Comparison of ENCODE assay signal across 22 cellular contexts in the genomic region with DNA sequence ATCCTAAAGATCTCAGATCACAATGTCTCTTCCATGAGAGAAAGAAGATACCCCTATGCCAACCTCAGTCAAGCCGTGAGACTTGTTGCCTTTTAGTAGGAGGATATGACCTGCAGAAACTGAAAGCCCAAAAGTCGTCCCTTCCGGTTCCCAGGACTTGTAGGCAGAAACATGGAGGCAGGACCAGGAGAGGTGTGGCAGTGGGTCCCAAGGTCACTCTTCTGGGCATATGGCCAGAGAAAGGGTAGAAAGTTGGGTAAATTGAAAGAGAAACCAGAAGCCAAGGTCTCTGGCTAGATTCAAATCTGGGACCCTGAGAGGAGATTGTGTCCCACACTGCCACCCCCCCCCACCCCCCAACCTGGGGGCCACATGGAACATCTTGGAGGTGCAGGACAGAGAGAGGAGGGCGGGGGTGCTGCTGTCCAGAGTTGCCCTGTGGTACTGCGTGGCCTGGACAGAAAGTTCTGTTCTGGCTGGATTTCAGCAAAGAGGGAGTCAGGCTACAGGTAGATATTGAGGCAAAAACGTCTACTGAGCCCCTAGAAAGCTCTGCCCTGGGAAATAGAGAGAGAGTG. TPM values are rescaled to one million over a fixed set of nuclear protein-coding genes. Genes with fewer than 3 reads are reported as not detected.
"Had no signal": no experiment of that assay in that cellular context is flagged by ENCODE, and none has a peak within 500 bp of the region (broad histone marks: within the 10 kb centered on the region; RNA-seq: fewer than 3 reads in every experiment).

No MANE protein-coding gene starts in this region.

- H3K4me3 ChIP-seq: heart right ventricle, suprapubic skin, upper lobe of left lung had no signal

- H3K36me3 Mint-ChIP-seq: activated naive CD8-positive, alpha-beta T cell treated with anti-CD3 and anti-CD28 coated beads, Interleukin-2, amount 10 ng/mL, durations not matched to agents 7 days and 5 days; naive thymus-derived CD8-positive, alpha-beta T cell had no signal

- H3K27me3 Mint-ChIP-seq: activated CD4-positive, alpha-beta T cell treated with anti-CD3 and anti-CD28 coated beads, Interleukin-2, amount 10 ng/mL, durations not matched to agents 24 days and 14 days; activated naive CD8-positive, alpha-beta T cell treated with anti-CD3 and anti-CD28 coated beads, Interleukin-2, amount 10 ng/mL, durations not matched to agents 7 days and 5 days; naive thymus-derived CD8-positive, alpha-beta T cell had no signal

- FAIRE-seq: frontal cortex had no signal

- H3K9me3 ChIP-seq: heart right ventricle, suprapubic skin, upper lobe of left lung had no signal

- H3K36me3 ChIP-seq: heart right ventricle, suprapubic skin, upper lobe of left lung had no signal

- H3K9me3 Mint-ChIP-seq: activated CD4-positive, alpha-beta T cell treated with anti-CD3 and anti-CD28 coated beads, Interleukin-2, amount 10 ng/mL, durations not matched to agents 24 days and 14 days; activated naive CD8-positive, alpha-beta T cell treated with anti-CD3 and anti-CD28 coated beads, Interleukin-2, amount 10 ng/mL, durations not matched to agents 7 days and 5 days; naive thymus-derived CD8-positive, alpha-beta T cell; T-helper 2 cell treated with Interferon-gamma antibody and Interleukin-4, amounts not matched to agents 5 μg/mL and 100 μg/mL, for 36 hours had no signal

- H3K27ac ChIP-seq: heart right ventricle, suprapubic skin, upper lobe of left lung had no signal

- DNase-seq: activated CD4-positive, alpha-beta T cell treated with anti-CD3 and anti-CD28 coated beads, Interleukin-2, amount 10 ng/mL, durations not matched to agents 24 days and 14 days; activated CD4-positive, CD25-positive, alpha-beta regulatory T cell; activated naive CD4-positive, alpha-beta T cell; activated naive CD8-positive, alpha-beta T cell treated with anti-CD3 and anti-CD28 coated beads, Interleukin-2, amount 10 ng/mL, durations not matched to agents 7 days and 5 days; anterior cingulate cortex; cerebellar nuclear complex; dermis blood vessel endothelial cell; endodermal cell; heart right ventricle; left cardiac atrium; naive thymus-derived CD8-positive, alpha-beta T cell; retina; stimulated activated CD4-positive, alpha-beta T cell treated with anti-CD3 and anti-CD28 coated beads, Interleukin-15, amount 100 ng/mL, for 24 hours; stimulated activated CD4-positive, alpha-beta T cell treated with anti-CD3 and anti-CD28 coated beads, Interleukin-4, amount 100 ng/mL, for 1 hour; stimulated activated naive CD4-positive, alpha-beta T cell; upper lobe of left lung had no signal

- H3K27me3 ChIP-seq: suprapubic skin, upper lobe of left lung had no signal

- H3K4me1 ChIP-seq: heart right ventricle, suprapubic skin, upper lobe of left lung had no signal

- H3K4me3 Mint-ChIP-seq: activated CD4-positive, alpha-beta T cell treated with anti-CD3 and anti-CD28 coated beads, Interleukin-2, amount 10 ng/mL, durations not matched to agents 24 days and 14 days; activated naive CD8-positive, alpha-beta T cell treated with anti-CD3 and anti-CD28 coated beads, Interleukin-2, amount 10 ng/mL, durations not matched to agents 7 days and 5 days; endodermal cell; naive thymus-derived CD8-positive, alpha-beta T cell; T-helper 2 cell treated with Interferon-gamma antibody and Interleukin-4, amounts not matched to agents 5 μg/mL and 100 μg/mL, for 36 hours had no signal

- ATAC-seq: heart right ventricle; left cardiac atrium; naive thymus-derived CD8-positive, alpha-beta T cell had no signal

- H3K27ac Mint-ChIP-seq: activated CD4-positive, alpha-beta T cell treated with anti-CD3 and anti-CD28 coated beads, Interleukin-2, amount 10 ng/mL, durations not matched to agents 24 days and 14 days; activated naive CD8-positive, alpha-beta T cell treated with anti-CD3 and anti-CD28 coated beads, Interleukin-2, amount 10 ng/mL, durations not matched to agents 7 days and 5 days; endodermal cell; T-helper 2 cell treated with Interferon-gamma antibody and Interleukin-4, amounts not matched to agents 5 μg/mL and 100 μg/mL, for 36 hours had no signal

RNA-seq across cellular contexts. Expression of a gene that starts 57.7 kb away (rescaled TPM):
- total RNA-seq: activated CD4-positive, alpha-beta T cell treated with anti-CD3 and anti-CD28 coated beads, Interleukin-2, amount 10 ng/mL, durations not matched to agents 24 days and 14 days; activated CD8-positive, alpha-beta memory T cell treated with anti-CD3 and anti-CD28 coated beads for 36 hours; activated naive CD8-positive, alpha-beta T cell treated with anti-CD3 and anti-CD28 coated beads, Interleukin-2, amount 10 ng/mL, durations not matched to agents 7 days and 5 days; dermis blood vessel endothelial cell; endodermal cell; frontal cortex; heart right ventricle; left cardiac atrium; lung microvascular endothelial cell; naive thymus-derived CD8-positive, alpha-beta T cell; skeletal muscle tissue; suprapubic skin; upper lobe of left lung had no signal
